Comparison of ENCODE assay signal across 8 cellular contexts in the genomic region with DNA sequence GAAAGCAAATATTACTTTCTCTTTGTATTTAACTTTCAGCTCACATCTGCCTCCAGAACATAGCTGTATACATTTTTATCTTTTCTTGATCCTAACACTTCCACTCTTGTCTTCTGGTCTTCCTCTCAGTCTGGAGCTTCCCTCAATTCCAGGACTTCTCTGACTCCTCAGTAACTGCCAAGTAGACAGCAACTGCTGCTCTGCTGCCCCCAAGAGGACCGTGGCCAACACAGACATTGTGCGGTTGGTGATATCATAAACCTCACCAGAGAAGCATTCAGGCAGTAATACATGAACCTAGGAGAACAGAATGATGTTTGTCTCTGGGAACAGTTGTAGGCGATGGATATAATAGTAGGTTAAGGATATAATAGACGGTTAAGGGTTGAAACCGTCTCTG. TPM values are rescaled to one million over a fixed set of nuclear protein-coding genes. Genes with fewer than 3 reads are reported as not detected.
DNase-seq lines count a peak whose midpoint lies in the region; ATAC-seq, FAIRE-seq and TF ChIP-seq lines count a peak whose summit lies in the region.

No MANE protein-coding gene starts in this region.

- 49 to 56% (median 50%) methylated on average over 5 of the region's 5 CpGs for WGBS in heart left ventricle, 4 donors

- no peaks in the 10 kb centered on the region for H3K4me1 ChIP-seq in heart left ventricle

- peaks cover 0 to 19% (median 6%) of the 10 kb centered on the region in 12 donors for H3K9me3 ChIP-seq in heart left ventricle

- no peaks in the 10 kb centered on the region for H3K27me3 ChIP-seq in heart left ventricle

- DNase-seq in DMS53 treated with DMSO at 0.1 percent for 48 hours (lab: John Stamatoyannopoulos, UW; ENCODE audit: unreplicated experiment), result peak; percentile 67
- DNase-seq in HPDE6-E6E7 (ENCODE audit: extremely low spot score), result peak; percentile 34
- peak; percentile 71 for DNase-seq in RKO (ENCODE audit: low spot score)
- DNase-seq in heart left ventricle, result peak in 4 of 5 donors; percentile 29 to 54 (median 42)
- DNase-seq in urothelium cell line (ENCODE audit: low spot score), result peak; percentile 40
- DNase-seq in T-helper 9 cell, result no peak

- no peak for FAIRE-seq in urothelium cell line (lab: Jason Lieb, UNC)

- no peak overlapping the region for H3K27ac ChIP-seq in heart left ventricle

- TF ChIP-seq POLR2A in heart left ventricle (IDR thresholded peaks at IDR 0.05), result no peak

- peak in 11 of 12 donors; percentile 24 to 67 (median 49) for TF ChIP-seq CTCF in heart left ventricle (IDR thresholded peaks at IDR 0.05)

- intact Hi-C loops in heart left ventricle (cut with DNase I), result loop anchor here in 7 of 10 donors (1.0 to 10.0 kb wide), 7 partner anchors 115 to 308 kb away; no protein-coding TSS in a partner anchor

- no peaks in the 10 kb centered on the region for H3K36me3 ChIP-seq in heart left ventricle

- no peak overlapping the region for H3K4me3 ChIP-seq in heart left ventricle

- ATAC-seq in heart left ventricle (peak; percentile 75 to 94 (median 90)), HG02571 (IDR thresholded peaks at IDR 0.05; ENCODE audit: unreplicated experiment) (no peak), GM21367 (IDR thresholded peaks at IDR 0.05; ENCODE audit: unreplicated experiment) (no peak)

RNA-seq across cellular contexts. Expression of gene FGF12, which starts 45.2 kb away (rescaled TPM):
- 100 to 1,000 TPM; 118 to 420 (median 265) TPM for total RNA-seq in heart left ventricle
- polyA plus RNA-seq in heart left ventricle, result 100 to 1,000 TPM in 1 of 2 donors, 10 to 100 TPM in 1; 21.8 to 366 TPM

Comparison
In these comparisons a context has a peak if more than half of its experiments do, and no peak if none do; other contexts are left out.
1. ATAC-seq: peak in heart left ventricle (4 of 4); none in HG02571 (single experiment) and GM21367 (single experiment).